1 cellular context compared by ENCODE assay signal in genomic region chr4:75169020-75169814, GRCh38.
TF ChIP-seq lines count a peak whose summit lies in the region.

No MANE protein-coding gene starts in this region.

TF ChIP-seq in GM23338, 12 proteins besides CTCF, POLR2A, EP300 and RAD21 (continued from another document):
- TF ChIP-seq, protein P1, sequence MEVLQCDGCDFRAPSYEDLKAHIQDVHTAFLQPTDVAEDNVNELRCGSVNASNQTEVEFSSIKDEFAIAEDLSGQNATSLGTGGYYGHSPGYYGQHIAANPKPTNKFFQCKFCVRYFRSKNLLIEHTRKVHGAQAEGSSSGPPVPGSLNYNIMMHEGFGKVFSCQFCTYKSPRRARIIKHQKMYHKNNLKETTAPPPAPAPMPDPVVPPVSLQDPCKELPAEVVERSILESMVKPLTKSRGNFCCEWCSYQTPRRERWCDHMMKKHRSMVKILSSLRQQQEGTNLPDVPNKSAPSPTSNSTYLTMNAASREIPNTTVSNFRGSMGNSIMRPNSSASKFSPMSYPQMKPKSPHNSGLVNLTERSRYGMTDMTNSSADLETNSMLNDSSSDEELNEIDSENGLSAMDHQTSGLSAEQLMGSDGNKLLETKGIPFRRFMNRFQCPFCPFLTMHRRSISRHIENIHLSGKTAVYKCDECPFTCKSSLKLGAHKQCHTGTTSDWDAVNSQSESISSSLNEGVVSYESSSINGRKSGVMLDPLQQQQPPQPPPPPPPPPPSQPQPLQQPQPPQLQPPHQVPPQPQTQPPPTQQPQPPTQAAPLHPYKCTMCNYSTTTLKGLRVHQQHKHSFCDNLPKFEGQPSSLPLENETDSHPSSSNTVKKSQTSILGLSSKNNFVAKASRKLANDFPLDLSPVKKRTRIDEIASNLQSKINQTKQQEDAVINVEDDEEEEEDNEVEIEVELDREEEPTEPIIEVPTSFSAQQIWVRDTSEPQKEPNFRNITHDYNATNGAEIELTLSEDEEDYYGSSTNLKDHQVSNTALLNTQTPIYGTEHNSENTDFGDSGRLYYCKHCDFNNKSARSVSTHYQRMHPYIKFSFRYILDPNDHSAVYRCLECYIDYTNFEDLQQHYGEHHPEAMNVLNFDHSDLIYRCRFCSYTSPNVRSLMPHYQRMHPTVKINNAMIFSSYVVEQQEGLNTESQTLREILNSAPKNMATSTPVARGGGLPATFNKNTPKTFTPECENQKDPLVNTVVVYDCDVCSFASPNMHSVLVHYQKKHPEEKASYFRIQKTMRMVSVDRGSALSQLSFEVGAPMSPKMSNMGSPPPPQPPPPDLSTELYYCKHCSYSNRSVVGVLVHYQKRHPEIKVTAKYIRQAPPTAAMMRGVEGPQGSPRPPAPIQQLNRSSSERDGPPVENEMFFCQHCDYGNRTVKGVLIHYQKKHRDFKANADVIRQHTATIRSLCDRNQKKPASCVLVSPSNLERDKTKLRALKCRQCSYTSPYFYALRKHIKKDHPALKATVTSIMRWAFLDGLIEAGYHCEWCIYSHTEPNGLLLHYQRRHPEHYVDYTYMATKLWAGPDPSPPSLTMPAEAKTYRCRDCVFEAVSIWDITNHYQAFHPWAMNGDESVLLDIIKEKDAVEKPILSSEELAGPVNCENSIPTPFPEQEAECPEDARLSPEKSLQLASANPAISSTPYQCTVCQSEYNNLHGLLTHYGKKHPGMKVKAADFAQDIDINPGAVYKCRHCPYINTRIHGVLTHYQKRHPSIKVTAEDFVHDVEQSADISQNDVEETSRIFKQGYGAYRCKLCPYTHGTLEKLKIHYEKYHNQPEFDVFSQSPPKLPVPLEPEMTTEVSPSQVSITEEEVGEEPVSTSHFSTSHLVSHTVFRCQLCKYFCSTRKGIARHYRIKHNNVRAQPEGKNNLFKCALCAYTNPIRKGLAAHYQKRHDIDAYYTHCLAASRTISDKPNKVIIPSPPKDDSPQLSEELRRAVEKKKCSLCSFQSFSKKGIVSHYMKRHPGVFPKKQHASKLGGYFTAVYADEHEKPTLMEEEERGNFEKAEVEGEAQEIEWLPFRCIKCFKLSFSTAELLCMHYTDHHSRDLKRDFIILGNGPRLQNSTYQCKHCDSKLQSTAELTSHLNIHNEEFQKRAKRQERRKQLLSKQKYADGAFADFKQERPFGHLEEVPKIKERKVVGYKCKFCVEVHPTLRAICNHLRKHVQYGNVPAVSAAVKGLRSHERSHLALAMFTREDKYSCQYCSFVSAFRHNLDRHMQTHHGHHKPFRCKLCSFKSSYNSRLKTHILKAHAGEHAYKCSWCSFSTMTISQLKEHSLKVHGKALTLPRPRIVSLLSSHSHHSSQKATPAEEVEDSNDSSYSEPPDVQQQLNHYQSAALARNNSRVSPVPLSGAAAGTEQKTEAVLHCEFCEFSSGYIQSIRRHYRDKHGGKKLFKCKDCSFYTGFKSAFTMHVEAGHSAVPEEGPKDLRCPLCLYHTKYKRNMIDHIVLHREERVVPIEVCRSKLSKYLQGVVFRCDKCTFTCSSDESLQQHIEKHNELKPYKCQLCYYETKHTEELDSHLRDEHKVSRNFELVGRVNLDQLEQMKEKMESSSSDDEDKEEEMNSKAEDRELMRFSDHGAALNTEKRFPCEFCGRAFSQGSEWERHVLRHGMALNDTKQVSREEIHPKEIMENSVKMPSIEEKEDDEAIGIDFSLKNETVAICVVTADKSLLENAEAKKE (CRISPR knock-in tag; IDR thresholded peaks at IDR 0.05) = no peak
- TF ChIP-seq NANOG (IDR thresholded peaks at IDR 0.05; ENCODE audit: borderline replicate concordance) (no peak; the same call in 1 of the 2 replicates), POLR2AphosphoS5 (IDR thresholded peaks at IDR 0.05; ENCODE audit: low read depth) (no peak), CREB1 (CRISPR knock-in tag; IDR thresholded peaks at IDR 0.05; ENCODE audit: low read depth) (no peak), STAT1 (IDR thresholded peaks at IDR 0.05; ENCODE audit: unreplicated experiment) (no peak), EZH2phosphoT487 (IDR thresholded peaks at IDR 0.05; ENCODE audit: unreplicated experiment) (no peak), ETS1 (IDR thresholded peaks at IDR 0.05) (no peak)
